In the genomic region with DNA sequence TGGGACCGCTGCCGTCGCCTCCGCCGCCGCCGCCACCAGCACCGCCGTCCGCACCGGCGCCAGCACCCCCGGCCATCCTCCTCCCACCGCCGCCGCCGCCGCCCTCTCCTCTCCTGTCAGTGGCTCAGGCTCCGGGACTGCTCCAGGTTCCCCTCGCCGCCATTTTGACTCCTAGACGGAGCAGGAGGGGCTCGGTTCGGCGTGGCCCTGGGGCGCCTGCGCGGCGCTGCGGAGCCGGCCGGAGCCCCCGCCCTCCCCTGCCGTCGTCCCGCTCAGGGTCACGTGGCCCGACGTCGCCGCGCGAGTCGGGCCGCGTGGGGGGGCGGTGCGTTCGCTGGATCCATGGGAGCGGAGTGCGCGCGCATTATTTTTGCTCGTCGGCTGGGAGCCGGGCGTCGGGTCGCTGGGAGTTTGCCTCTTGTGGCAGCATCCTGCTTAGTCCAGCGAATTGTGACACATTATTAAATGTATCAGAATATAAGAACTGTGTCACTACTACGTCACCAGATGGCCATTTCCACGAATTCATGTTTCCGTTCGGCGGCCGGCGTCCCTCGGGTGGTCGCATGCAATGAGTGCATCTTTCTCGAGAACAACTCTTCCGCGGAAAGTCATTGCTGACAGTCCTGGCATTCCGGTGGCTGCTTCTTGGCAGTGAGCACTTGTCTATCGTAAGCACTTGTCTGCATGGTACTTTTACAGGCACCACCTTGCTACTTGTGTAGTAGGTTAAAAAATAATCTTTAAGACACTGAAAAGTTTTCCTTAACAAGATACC, we compare ENCODE assay signal across 8 cellular contexts. TPM values are rescaled to one million over a fixed set of nuclear protein-coding genes. Genes with fewer than 3 reads are reported as not detected.
DNase-seq lines count a peak whose midpoint lies in the region; ATAC-seq, FAIRE-seq and TF ChIP-seq lines count a peak whose summit lies in the region.

A gene with protein sequence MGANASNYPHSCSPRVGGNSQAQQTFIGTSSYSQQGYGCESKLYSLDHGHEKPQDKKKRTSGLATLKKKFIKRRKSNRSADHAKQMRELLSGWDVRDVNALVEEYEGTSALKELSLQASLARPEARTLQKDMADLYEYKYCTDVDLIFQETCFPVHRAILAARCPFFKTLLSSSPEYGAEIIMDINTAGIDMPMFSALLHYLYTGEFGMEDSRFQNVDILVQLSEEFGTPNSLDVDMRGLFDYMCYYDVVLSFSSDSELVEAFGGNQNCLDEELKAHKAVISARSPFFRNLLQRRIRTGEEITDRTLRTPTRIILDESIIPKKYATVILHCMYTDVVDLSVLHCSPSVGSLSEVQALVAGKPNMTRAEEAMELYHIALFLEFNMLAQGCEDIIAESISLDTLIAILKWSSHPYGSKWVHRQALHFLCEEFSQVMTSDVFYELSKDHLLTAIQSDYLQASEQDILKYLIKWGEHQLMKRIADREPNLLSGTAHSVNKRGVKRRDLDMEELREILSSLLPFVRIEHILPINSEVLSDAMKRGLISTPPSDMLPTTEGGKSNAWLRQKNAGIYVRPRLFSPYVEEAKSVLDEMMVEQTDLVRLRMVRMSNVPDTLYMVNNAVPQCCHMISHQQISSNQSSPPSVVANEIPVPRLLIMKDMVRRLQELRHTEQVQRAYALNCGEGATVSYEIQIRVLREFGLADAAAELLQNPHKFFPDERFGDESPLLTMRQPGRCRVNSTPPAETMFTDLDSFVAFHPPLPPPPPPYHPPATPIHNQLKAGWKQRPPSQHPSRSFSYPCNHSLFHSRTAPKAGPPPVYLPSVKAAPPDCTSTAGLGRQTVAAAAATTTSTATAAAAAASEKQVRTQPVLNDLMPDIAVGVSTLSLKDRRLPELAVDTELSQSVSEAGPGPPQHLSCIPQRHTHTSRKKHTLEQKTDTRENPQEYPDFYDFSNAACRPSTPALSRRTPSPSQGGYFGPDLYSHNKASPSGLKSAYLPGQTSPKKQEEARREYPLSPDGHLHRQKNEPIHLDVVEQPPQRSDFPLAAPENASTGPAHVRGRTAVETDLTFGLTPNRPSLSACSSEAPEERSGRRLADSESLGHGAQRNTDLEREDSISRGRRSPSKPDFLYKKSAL (minus strand): TSS at position 184 of the 778 bp plus-strand sequence. CDS start 36,985 bp downstream, outside the sequence.

- peak; percentile 89 for DNase-seq in D721Med (ENCODE audit: insufficient read length, low spot score)
- DNase-seq in HuH-7 (ENCODE audit: low spot score): peak; percentile 91
- DNase-seq in activated CD8-positive, alpha-beta memory T cell treated with anti-CD3 and anti-CD28 coated beads, Interleukin-2, amount 50 U/mL, for 4 hours: peak; percentile 96
- peak; percentile 94 to 96 for DNase-seq in mesothelial cell of epicardium (ENCODE audit: low spot score in 2 of 2, unreplicated experiment in 2 of 2)
- DNase-seq in stimulated activated CD8-positive, alpha-beta memory T cell treated with anti-CD3 and anti-CD28 coated beads, Interleukin-15, amount 100 ng/mL, for 4 hours (ENCODE audit: low read depth in 2 of 2): peak; percentile 85 to 92

- peak within 1 kb of the TSS; percentile 97 for H3K27ac Mint-ChIP-seq in mesothelial cell of epicardium

- H3K36me3 ChIP-seq in OCI-LY1 (ENCODE audit: insufficient read depth, low read length): peaks cover 4% of the 10 kb centered on the region; the same call in 1 of the 2 replicates

- H3K4me1 ChIP-seq in OCI-LY1 (ENCODE audit: insufficient read depth, low read length, severe bottlenecking): peaks cover 28% of the 10 kb centered on the region

- FAIRE-seq in D721Med (lab: Jason Lieb, UNC): no peak

- H3K4me2 ChIP-seq in OCI-LY1 (ENCODE audit: low read length): peak within 1 kb of the TSS; percentile 85

- H4K20me1 ChIP-seq in OCI-LY1 (ENCODE audit: insufficient read depth, low read length): no peaks in the 10 kb centered on the region

- peaks cover 4% of the 10 kb centered on the region for H3K9me3 Mint-ChIP-seq in mesothelial cell of epicardium

- peak within 1 kb of the TSS; percentile 58 for H3K27ac ChIP-seq in OCI-LY1 (ENCODE audit: low read depth, low read length, poor library complexity, severe bottlenecking)

- H3K4me3 ChIP-seq in OCI-LY1 (ENCODE audit: low read depth, low read length, poor library complexity, severe bottlenecking): peak within 1 kb of the TSS; percentile 96

- peak within 1 kb of the TSS; percentile 91 for H3K4me3 Mint-ChIP-seq in mesothelial cell of epicardium

- in situ Hi-C loops in endometrial microvascular endothelial cells (cut with HindIII; ENCODE audit: inconsistent ontology term, low pct_unique_long_range_greater_than_20kb, low sequenced_read_pairs): no loop called here

- no peaks in the 10 kb centered on the region for H3K9me2 ChIP-seq in OCI-LY1 (ENCODE audit: low read depth, low read length)

- H3K36me3 Mint-ChIP-seq in mesothelial cell of epicardium: no peaks in the 10 kb centered on the region

- peak; percentile 80 for ATAC-seq in GM21515 (IDR thresholded peaks at IDR 0.05; ENCODE audit: unreplicated experiment)

- peaks cover 42% of the 10 kb centered on the region for H3K79me2 ChIP-seq in OCI-LY1 (ENCODE audit: insufficient read depth, low read length)

- TF ChIP-seq CTCF in D721Med (IDR thresholded peaks at IDR 0.05; ENCODE audit: insufficient read depth, missing control alignments): no peak
- TF ChIP-seq CTCF in OCI-LY1 (IDR thresholded peaks at IDR 0.05; ENCODE audit: low read length): no peak
- TF ChIP-seq CTCF in mesothelial cell of epicardium (IDR thresholded peaks at IDR 0.05; ENCODE audit: unreplicated experiment): peak; percentile 16

- 0 out of 2 replicates have a peak, but pooled peaks cover 6% of the 10 kb centered on the region for H3K9me3 ChIP-seq in OCI-LY1 (ENCODE audit: low read length)

- peaks cover 30% of the 10 kb centered on the region for H3K4me1 Mint-ChIP-seq in mesothelial cell of epicardium

- no peaks in the 10 kb centered on the region for H3K27me3 Mint-ChIP-seq in mesothelial cell of epicardium (ENCODE audit: low read depth)

- H3F3A ChIP-seq in OCI-LY1 (ENCODE audit: insufficient read depth, low read length): no peaks in the 10 kb centered on the region

- peak within 1 kb of the TSS; percentile 95 for H3K9ac ChIP-seq in OCI-LY1 (ENCODE audit: low read length)

- H2AFZ ChIP-seq in OCI-LY1 (ENCODE audit: low read length): no peak within 1 kb of the TSS

- no peaks in the 10 kb centered on the region for H3K27me3 ChIP-seq in OCI-LY1 (ENCODE audit: insufficient read depth, low read length)

RNA-seq across cellular contexts. Expression of the gene that starts here (rescaled TPM):
- total RNA-seq in endometrial microvascular endothelial cells (ENCODE audit: inconsistent ontology term) (18.1 TPM), mesothelial cell of epicardium (52.1 to 58.4 TPM (median 52.3 TPM) in 3 replicates)

Comparison
In these comparisons a context has a peak if more than half of its experiments do, and no peak if none do; other contexts are left out.
1. Peak in every context shown above with its lines: DNase-seq, ATAC-seq, H3K4me3 ChIP-seq and H3K27ac ChIP-seq.